Comparison of ENCODE assay signal across 33 cellular contexts in the genomic region with DNA sequence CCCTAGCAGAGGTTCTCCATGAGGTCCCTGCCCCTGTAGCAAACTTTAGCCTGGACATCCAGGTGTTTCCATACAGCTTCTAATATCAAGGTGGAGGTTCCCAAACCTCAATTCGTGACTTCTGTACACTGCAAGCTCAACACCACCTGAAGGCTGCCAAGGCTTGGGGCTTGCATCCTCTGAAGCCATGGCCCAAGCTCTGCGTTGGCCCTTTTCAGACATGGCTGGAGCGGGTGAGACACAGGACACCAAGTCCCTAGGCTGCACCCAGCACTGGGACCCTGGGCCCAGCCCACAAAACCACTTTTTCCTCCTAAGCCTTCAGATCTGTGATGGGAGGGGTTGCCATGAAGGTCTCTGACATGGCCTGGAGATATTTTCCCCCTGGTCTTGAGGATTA.
DNase-seq lines count a peak whose midpoint lies in the region; ATAC-seq and TF ChIP-seq lines count a peak whose summit lies in the region.
"Had no signal": no experiment of that assay in that cellular context is flagged by ENCODE, and none has a peak within 500 bp of the region (broad histone marks: within the 10 kb centered on the region; RNA-seq: fewer than 3 reads in every experiment).

No MANE protein-coding gene starts in this region.

- H3K9ac ChIP-seq in trophoblast cell (ENCODE audit: low read length), result no peak overlapping the region
- H3K9ac ChIP-seq: BLaER1; BLaER1 treated with 17β-estradiol and CSF1 and Interleukin-3, amounts not matched to agents 10 nM and 100 nM had no signal

- H3K79me2 ChIP-seq in GM23338 (replicated peaks; ENCODE audit: insufficient read depth) (no peaks in the 10 kb centered on the region), trophoblast cell (ENCODE audit: control insufficient read depth, insufficient read depth, low read length, poor library complexity) (no peaks in the 10 kb centered on the region)

- no peak overlapping the region for H4K8ac ChIP-seq in trophoblast cell (ENCODE audit: low read depth, low read length)

- H3K27me3 ChIP-seq in GM23338 (ENCODE audit: insufficient read depth), result no peaks in the 10 kb centered on the region
- no peaks in the 10 kb centered on the region for H3K27me3 ChIP-seq in trophoblast cell (ENCODE audit: insufficient read depth, low read length)
- H3K27me3 ChIP-seq: BE2C; BLaER1; BLaER1 treated with 17β-estradiol and CSF1 and Interleukin-3, amounts not matched to agents 10 nM and 100 nM had no signal

- H3K18ac ChIP-seq in trophoblast cell (ENCODE audit: low read length), result no peak overlapping the region

- no peaks in the 10 kb centered on the region for H3K27me3 Mint-ChIP-seq in GM23338 (ENCODE audit: insufficient read depth, low read depth, poor library complexity)
- no peaks in the 10 kb centered on the region for H3K27me3 Mint-ChIP-seq in activated T-cell treated with anti-CD3 and anti-CD28 coated beads, Interleukin-2, amount 50 U/mL, for 24 hours
- H3K27me3 Mint-ChIP-seq: B cell; CD4-positive, alpha-beta memory T cell; CD4-positive, alpha-beta T cell; CD4-positive, CD25-positive, alpha-beta regulatory T cell had no signal

- intact Hi-C loops in Right ventricle myocardium inferior (cut with DNase I) (no loop called here), left cardiac atrium (cut with DNase I) (no loop called here)

- no peak overlapping the region for H3K14ac ChIP-seq in trophoblast cell (ENCODE audit: low read length)

- no peaks in the 10 kb centered on the region for H4K20me1 ChIP-seq in GM23338 (replicated peaks; ENCODE audit: insufficient read depth)
- H4K20me1 ChIP-seq: BLaER1; BLaER1 treated with 17β-estradiol and CSF1 and Interleukin-3, amounts not matched to agents 10 nM and 100 nM had no signal

- H3F3A ChIP-seq in GM23338 (replicated peaks; ENCODE audit: low read depth), result no peaks in the 10 kb centered on the region

- H3K9me3 ChIP-seq in trophoblast cell (ENCODE audit: insufficient read depth, low read depth, low read length), result no peaks in the 10 kb centered on the region
- H3K9me3 ChIP-seq: A549, BE2C, BLaER1, Caco-2 had no signal

- H3K36me3 Mint-ChIP-seq in GM23338 (ENCODE audit: low read depth), result no peaks in the 10 kb centered on the region
- no peaks in the 10 kb centered on the region for H3K36me3 Mint-ChIP-seq in activated T-cell treated with anti-CD3 and anti-CD28 coated beads, Interleukin-2, amount 50 U/mL, for 24 hours (ENCODE audit: low read depth)
- H3K36me3 Mint-ChIP-seq: CD14-positive monocyte; CD4-positive, alpha-beta memory T cell; CD4-positive, CD25-positive, alpha-beta regulatory T cell; CD8-positive, alpha-beta memory T cell; CD8-positive, alpha-beta T cell had no signal

- H4K91ac ChIP-seq in trophoblast cell (ENCODE audit: low read depth, low read length), result no peak overlapping the region

- H3K4me1 ChIP-seq in GM23338 (ENCODE audit: insufficient read depth) (no peaks in the 10 kb centered on the region), trophoblast cell (ENCODE audit: control insufficient read depth in 1 of 2, insufficient read depth in 2 of 2, low read length in 2 of 2) (no peaks in the 10 kb centered on the region)
- H3K4me1 ChIP-seq: A549, BE2C, BLaER1, Caco-2 had no signal

- no peak overlapping the region for H3K4me3 Mint-ChIP-seq in GM23338
- H3K4me3 Mint-ChIP-seq in activated T-cell treated with anti-CD3 and anti-CD28 coated beads, Interleukin-2, amount 50 U/mL, for 24 hours, result no peak overlapping the region
- H3K4me3 Mint-ChIP-seq: B cell; CD14-positive monocyte; CD4-positive, alpha-beta memory T cell; CD4-positive, alpha-beta T cell; CD4-positive, CD25-positive, alpha-beta regulatory T cell; CD8-positive, alpha-beta memory T cell; CD8-positive, alpha-beta T cell had no signal

- DNase-seq in Right ventricle myocardium inferior (ENCODE audit: missing footprints), result peak; percentile 56
- no peak for DNase-seq in left cardiac atrium
- no peak for DNase-seq in GM23338 (ENCODE audit: low spot score)
- DNase-seq in trophoblast cell, result no peak
- DNase-seq in activated T-cell treated with anti-CD3 and anti-CD28 coated beads, Interleukin-2, amount 50 U/mL, for 24 hours, result no peak
- DNase-seq: 8988T; ACHN; AML-193; BE2C; C1 segment of cervical spinal cord; Caco-2; Calu3; CD4-positive, alpha-beta memory T cell; CD4-positive, alpha-beta T cell; CD4-positive, CD25-positive, alpha-beta regulatory T cell; CD8-positive, alpha-beta memory T cell; CD8-positive, alpha-beta T cell; COR-L47; DMS 273 treated with DMSO at 0.1 percent for 48 hours; DMS153; DMS53; DMS79; DMS79 treated with DMSO at 0.1 percent for 48 hours; DND-41; EL had no signal

- peaks cover 9% of the 10 kb centered on the region; the same call in 1 of the 2 replicates for H3K9me2 ChIP-seq in GM23338 (ENCODE audit: insufficient read depth)

- no peak overlapping the region for H3K4ac ChIP-seq in trophoblast cell (ENCODE audit: low read depth, low read length)

- no peaks in the 10 kb centered on the region for H3K9me3 Mint-ChIP-seq in GM23338
- peaks cover 37% of the 10 kb centered on the region for H3K9me3 Mint-ChIP-seq in activated T-cell treated with anti-CD3 and anti-CD28 coated beads, Interleukin-2, amount 50 U/mL, for 24 hours

- H3K4me2 ChIP-seq in GM23338 (no peak overlapping the region), trophoblast cell (ENCODE audit: low read length) (no peak overlapping the region)
- H3K4me2 ChIP-seq: A549, BLaER1 had no signal

- H2AFZ ChIP-seq in GM23338 (no peak overlapping the region), trophoblast cell (ENCODE audit: insufficient read depth, low read length, poor library complexity) (no peak overlapping the region)

- peak overlapping the region; percentile 22 for H2BK120ac ChIP-seq in trophoblast cell (ENCODE audit: insufficient read depth, low read length, poor library complexity)

- H2BK5ac ChIP-seq in trophoblast cell (ENCODE audit: low read depth, low read length, poor library complexity), result no peak overlapping the region

- peak overlapping the region; percentile 64; the same call in 1 of the 2 replicates for H3K27ac Mint-ChIP-seq in GM23338
- H3K27ac Mint-ChIP-seq in activated T-cell treated with anti-CD3 and anti-CD28 coated beads, Interleukin-2, amount 50 U/mL, for 24 hours, result no peak overlapping the region
- H3K27ac Mint-ChIP-seq: B cell; CD14-positive monocyte; CD4-positive, alpha-beta memory T cell; CD4-positive, alpha-beta T cell; CD8-positive, alpha-beta memory T cell; CD8-positive, alpha-beta T cell had no signal

- no CpG with 5 or more reads among the region's 3 CpGs for WGBS in trophoblast cell (ENCODE audit: extremely low coverage, insufficient coverage, insufficient read length)

- H3K36me3 ChIP-seq in GM23338 (ENCODE audit: insufficient read depth) (no peaks in the 10 kb centered on the region), trophoblast cell (ENCODE audit: control insufficient read depth in 1 of 2, insufficient read depth in 2 of 2, low read length in 2 of 2) (no peaks in the 10 kb centered on the region)
- H3K36me3 ChIP-seq: BE2C; BLaER1; BLaER1 treated with 17β-estradiol and CSF1 and Interleukin-3, amounts not matched to agents 10 nM and 100 nM had no signal

- no peak overlapping the region for H4K12ac ChIP-seq in trophoblast cell (ENCODE audit: low read depth, low read length)

- no peak overlapping the region for H3K4me3 ChIP-seq in GM23338
- no peak overlapping the region for H3K4me3 ChIP-seq in trophoblast cell (ENCODE audit: low read depth, low read length)
- H3K4me3 ChIP-seq: A549; BLaER1; BLaER1 treated with 17β-estradiol and CSF1 and Interleukin-3, amounts not matched to agents 10 nM and 100 nM had no signal

- H3K79me1 ChIP-seq in trophoblast cell (ENCODE audit: low read length), result peaks cover 1% of the 10 kb centered on the region

- no peak for ATAC-seq in Right ventricle myocardium inferior
- no peak for ATAC-seq in left cardiac atrium
- no peak for ATAC-seq in GM23338
- no peak for ATAC-seq in HG03039 (IDR thresholded peaks at IDR 0.05; ENCODE audit: unreplicated experiment)
- ATAC-seq: A549; CD8-positive, alpha-beta T cell had no signal

- peaks cover 7% of the 10 kb centered on the region; the same call in 2 of the 3 replicates for H3K4me1 Mint-ChIP-seq in GM23338
- no peaks in the 10 kb centered on the region for H3K4me1 Mint-ChIP-seq in activated T-cell treated with anti-CD3 and anti-CD28 coated beads, Interleukin-2, amount 50 U/mL, for 24 hours (ENCODE audit: low read depth)
- H3K4me1 Mint-ChIP-seq: B cell; CD14-positive monocyte; CD4-positive, alpha-beta memory T cell; CD4-positive, CD25-positive, alpha-beta regulatory T cell; CD8-positive, alpha-beta memory T cell had no signal

- no peak overlapping the region for H3K23ac ChIP-seq in trophoblast cell (ENCODE audit: low read length)

- no peak overlapping the region for H2AK5ac ChIP-seq in trophoblast cell (ENCODE audit: low read length)

- no peak overlapping the region for H2BK12ac ChIP-seq in trophoblast cell (ENCODE audit: low read length)

- no peak for TF ChIP-seq CTCF in GM23338 (conservative IDR thresholded peaks at IDR 0.05; ENCODE audit: low read depth in 2 of 2)

- H3K27ac ChIP-seq in GM23338 (ENCODE audit: low read depth) (no peak overlapping the region), trophoblast cell (ENCODE audit: low read depth, low read length) (no peak overlapping the region)
- H3K27ac ChIP-seq: 22Rv1; A549; BLaER1; BLaER1 treated with 17β-estradiol and CSF1 and Interleukin-3, amounts not matched to agents 10 nM and 100 nM; C4-2B had no signal

TF ChIP-seq in GM23338, 12 proteins besides CTCF, POLR2A, EP300 and RAD21 (continues in another document):
- TF ChIP-seq POLR2AphosphoS5 (IDR thresholded peaks at IDR 0.05; ENCODE audit: low read depth) (no peak), CREB1 (CRISPR knock-in tag; IDR thresholded peaks at IDR 0.05; ENCODE audit: low read depth) (no peak)
